In the genomic region with DNA sequence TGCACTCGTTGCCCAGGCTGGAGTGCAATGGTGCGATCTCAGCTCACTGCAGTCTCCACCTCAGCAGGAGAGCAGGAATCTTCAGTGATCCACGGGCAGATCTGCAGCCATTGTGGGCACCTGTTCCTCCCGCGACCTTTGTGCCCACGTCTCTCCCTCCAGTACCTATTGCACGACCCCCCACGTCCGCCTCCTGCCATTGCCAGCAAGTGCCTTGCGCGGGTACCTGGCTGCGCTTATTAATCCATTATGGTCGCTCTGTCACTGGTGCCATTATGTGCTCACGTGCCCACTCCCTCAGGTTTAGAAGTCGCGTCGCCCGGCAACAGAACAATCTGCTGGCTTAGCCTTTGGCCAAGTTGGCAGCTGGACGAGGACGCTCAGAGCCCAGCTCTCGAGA, we compare ENCODE assay signal across 8 cellular contexts.
DNase-seq lines count a peak whose midpoint lies in the region; ATAC-seq and TF ChIP-seq lines count a peak whose summit lies in the region.
"Not testable (repeated sequence)": the region's sequence is repeated elsewhere in the genome, so short reads cannot be mapped to it uniquely, and the experiment has no call there.

No MANE protein-coding gene starts in this region.

- not testable (repeated sequence) for H3K27me3 ChIP-seq in BE2C; lung (ENCODE audit: control insufficient read depth, insufficient read depth); suprapubic skin

- WGBS in lung, 2 donors = 95 to 97% methylated on average over 18 to 20 of the region's 21 CpGs
- 96% methylated on average over 18 of the region's 21 CpGs for WGBS in suprapubic skin

- not testable (repeated sequence) for H3K9me3 Mint-ChIP-seq in activated B cell treated with CpG ODN at 0.5 μM for 24 hours; chondrocyte (ENCODE audit: low read depth); progenitor cell of endocrine pancreas (ENCODE audit: low read depth)

- H3K36me3 ChIP-seq in BE2C; lung (ENCODE audit: control insufficient read depth in 2 of 2, insufficient read depth in 2 of 2, low read length in 2 of 2): not testable (repeated sequence)
- peaks cover 21% of the 10 kb centered on the region for H3K36me3 ChIP-seq in suprapubic skin

- peaks cover 41% of the 10 kb centered on the region for H3K36me3 Mint-ChIP-seq in activated B cell treated with CpG ODN at 0.5 μM for 24 hours (ENCODE audit: low read depth)
- H3K36me3 Mint-ChIP-seq in chondrocyte (ENCODE audit: low read depth) = not testable (repeated sequence)
- peaks cover 31% of the 10 kb centered on the region for H3K36me3 Mint-ChIP-seq in progenitor cell of endocrine pancreas (ENCODE audit: insufficient read depth)

- H3K4me3 Mint-ChIP-seq in activated B cell treated with CpG ODN at 0.5 μM for 24 hours; chondrocyte (ENCODE audit: unreplicated experiment); progenitor cell of endocrine pancreas (ENCODE audit: low read depth): not testable (repeated sequence)

- H3K4me3 ChIP-seq in BE2C (ENCODE audit: low read depth, low read length); lung; suprapubic skin: not testable (repeated sequence)

- ATAC-seq in activated B cell treated with CpG ODN at 0.5 μM for 24 hours (ENCODE audit: low read depth); left ventricle myocardium superior; lung (ENCODE audit: insufficient read depth, low FRiP score): not testable (repeated sequence)

- POLR2A ChIA-PET in activated B cell treated with CpG ODN at 0.5 μM for 24 hours (lab: Charles Lee) = not testable (repeated sequence)

- H3K27ac Mint-ChIP-seq in activated B cell treated with CpG ODN at 0.5 μM for 24 hours; chondrocyte (ENCODE audit: unreplicated experiment): not testable (repeated sequence)
- H3K27ac Mint-ChIP-seq in progenitor cell of endocrine pancreas = peak overlapping the region; percentile 39

- not testable (repeated sequence) for TF ChIP-seq POLR2A in suprapubic skin (IDR thresholded peaks at IDR 0.05)

- not testable (repeated sequence) for H3K27me3 Mint-ChIP-seq in activated B cell treated with CpG ODN at 0.5 μM for 24 hours; chondrocyte (ENCODE audit: low read depth); progenitor cell of endocrine pancreas

- TF ChIP-seq EP300 in suprapubic skin (IDR thresholded peaks at IDR 0.05) = not testable (repeated sequence)

- not testable (repeated sequence) for TF ChIP-seq CTCF in BE2C (IDR thresholded peaks at IDR 0.05; ENCODE audit: low read depth, low read length); activated B cell treated with CpG ODN at 0.5 μM for 24 hours (IDR thresholded peaks at IDR 0.05); chondrocyte (IDR thresholded peaks at IDR 0.05); lung (IDR thresholded peaks at IDR 0.05; ENCODE audit: control extremely low read depth, extremely low read depth); progenitor cell of endocrine pancreas (IDR thresholded peaks at IDR 0.05; ENCODE audit: unreplicated experiment); suprapubic skin (IDR thresholded peaks at IDR 0.05)

- not testable (repeated sequence) for H3K9me3 ChIP-seq in BE2C; lung (ENCODE audit: control insufficient read depth in 2 of 2, insufficient read depth in 1 of 2, low read length in 1 of 2); suprapubic skin

- not testable (repeated sequence) for H3K4me1 Mint-ChIP-seq in activated B cell treated with CpG ODN at 0.5 μM for 24 hours; chondrocyte (ENCODE audit: low read depth); progenitor cell of endocrine pancreas (ENCODE audit: low read depth)

- intact Hi-C loops in activated B cell treated with CpG ODN at 0.5 μM for 24 hours (cut with micrococcal nuclease); left ventricle myocardium superior (cut with micrococcal nuclease): not testable (repeated sequence)

- not testable (repeated sequence) for H3K27ac ChIP-seq in lung (ENCODE audit: low read depth in 1 of 2, low read length in 1 of 2); suprapubic skin

- DNase-seq in BE2C (peak; percentile 46), activated B cell treated with CpG ODN at 0.5 μM for 24 hours (peak; percentile 35), chondrocyte (ENCODE audit: low spot score) (peak; percentile 99), left ventricle myocardium superior (peak; percentile 43), lung (ENCODE audit: low spot score) (peak; percentile 64), suprapubic skin (ENCODE audit: low spot score in 2 of 2) (peak; percentile 79 to 83)
- peak; percentile 9 for DNase-seq in activated effector memory CD4-positive, alpha-beta T cell treated with Interleukin-2 at 50 U/mL for 16 hours
- DNase-seq in progenitor cell of endocrine pancreas (ENCODE audit: low spot score, unreplicated experiment) = not testable (repeated sequence)

- CTCF ChIA-PET in activated B cell treated with CpG ODN at 0.5 μM for 24 hours (lab: Charles Lee) = not testable (repeated sequence)

- peaks cover 17% of the 10 kb centered on the region for H3K4me1 ChIP-seq in BE2C
- H3K4me1 ChIP-seq in lung (ENCODE audit: control insufficient read depth in 2 of 2, insufficient read depth in 2 of 2, low read length in 2 of 2); suprapubic skin: not testable (repeated sequence)
